In the genomic region with DNA sequence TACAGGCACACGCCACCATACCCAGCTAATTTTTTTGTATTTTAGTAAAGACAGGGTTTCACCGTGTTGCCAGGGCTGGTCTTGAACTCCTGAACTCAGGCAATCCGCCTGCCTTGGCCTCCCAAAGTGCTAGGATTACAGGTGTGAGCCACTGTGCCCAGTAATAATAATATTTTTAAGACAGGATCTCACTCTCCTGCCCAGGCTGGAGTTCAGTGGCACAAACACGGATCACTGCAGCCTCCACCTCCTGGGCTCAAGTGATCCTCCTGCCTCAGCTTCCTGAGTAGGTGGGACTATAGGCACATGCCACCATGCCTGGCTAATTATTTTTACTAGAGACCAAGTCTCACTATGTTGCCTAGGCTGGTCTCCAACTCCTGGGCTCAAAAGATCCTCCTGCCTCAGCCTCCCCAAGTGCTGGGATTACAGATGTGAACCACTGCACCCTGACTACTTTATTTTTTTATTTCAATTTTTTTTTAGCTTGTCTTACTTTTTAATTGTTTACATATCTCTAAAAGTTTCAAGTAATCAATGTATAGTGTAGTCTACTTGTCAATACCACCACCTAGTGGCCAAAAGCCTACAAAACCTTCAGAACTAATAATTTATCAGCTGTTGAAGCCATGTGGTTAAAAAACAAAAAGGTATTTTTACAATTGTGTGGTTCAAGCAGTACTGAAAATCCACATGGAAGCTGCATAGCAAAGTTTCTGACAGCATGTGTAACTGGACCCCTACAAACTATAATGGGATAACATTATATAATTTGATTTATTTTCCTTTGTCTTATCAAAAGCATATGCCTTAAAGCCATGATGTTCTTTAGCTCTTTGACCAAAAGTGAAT, we compare ENCODE assay signal across 8 cellular contexts. TPM values are rescaled to one million over a fixed set of nuclear protein-coding genes. Genes with fewer than 3 reads are reported as not detected.
A peak's percentile ranks its signal among the peaks of the same experiment; 100 is the strongest.
DNase-seq lines count a peak whose midpoint lies in the region; ATAC-seq and TF ChIP-seq lines count a peak whose summit lies in the region.

No MANE protein-coding gene starts in this region.

- H3K4me1 ChIP-seq in ascending aorta, result peaks cover 6 to 27% of the 10 kb centered on the region in 2 donors
- H3K4me1 ChIP-seq in hepatocyte (ENCODE audit: insufficient read depth), result peaks cover 12% of the 10 kb centered on the region
- H3K4me1 ChIP-seq in spleen, result peaks cover 18 to 65% (median 37%) of the 10 kb centered on the region in 6 donors

- TF ChIP-seq CTCF in ascending aorta (IDR thresholded peaks at IDR 0.05) (peak; percentile 48 to 76 (median 64)), hepatocyte (IDR thresholded peaks at IDR 0.05; ENCODE audit: poor library complexity) (peak; percentile 90), spleen (IDR thresholded peaks at IDR 0.05 in 8 of 11, conservative IDR thresholded peaks at IDR 0.05 in 3 of 11) (peak; percentile 45 to 80 (median 73))

- no peaks in the 10 kb centered on the region for H3K9me3 ChIP-seq in ascending aorta
- H3K9me3 ChIP-seq in hepatocyte (ENCODE audit: low read depth), result no peaks in the 10 kb centered on the region
- no peaks in the 10 kb centered on the region for H3K9me3 ChIP-seq in spleen

- ATAC-seq in HG03432 (IDR thresholded peaks at IDR 0.05; ENCODE audit: unreplicated experiment), result peak; percentile 41
- no peak for ATAC-seq in HG03097 (IDR thresholded peaks at IDR 0.05; ENCODE audit: low FRiP score, unreplicated experiment)

- H2AFZ ChIP-seq in hepatocyte, result no peak overlapping the region

- no peak overlapping the region for H3K4me3 ChIP-seq in ascending aorta
- H3K4me3 ChIP-seq in hepatocyte, result no peak overlapping the region
- H3K4me3 ChIP-seq in spleen, result no peak overlapping the region

- intact Hi-C loops in ascending aorta (cut with DNase I), result loop anchor here (5.0 to 10.0 kb wide), 5 partner anchors 147 to 519 kb away; a partner anchor contains a TSS
- intact Hi-C loops in spleen (cut with DNase I; ENCODE audit: low total_unique reads), result loop anchor here (5.0 kb wide), 1 partner anchor 147 kb away; a partner anchor contains a TSS

- no peaks in the 10 kb centered on the region for H4K20me1 ChIP-seq in hepatocyte (ENCODE audit: insufficient read depth, poor library complexity, severe bottlenecking)

- no peak overlapping the region for H3K4me2 ChIP-seq in hepatocyte

- no peak for TF ChIP-seq POLR2A in spleen (IDR thresholded peaks at IDR 0.05)

- 85% methylated on average over 4 of the region's 4 CpGs for WGBS in hepatocyte (ENCODE audit: low lambda C conversion rate, missing lambda C conversion rate)
- WGBS in spleen, 5 donors, result 70 to 81% (median 72%) methylated on average over 4 of the region's 4 CpGs

- no peaks in the 10 kb centered on the region for H3K27me3 ChIP-seq in ascending aorta
- no peaks in the 10 kb centered on the region for H3K27me3 ChIP-seq in hepatocyte
- H3K27me3 ChIP-seq in spleen (replicated peaks in 1 of 7), result no peaks in the 10 kb centered on the region

- peak; percentile 38 for DNase-seq in stimulated activated CD4-positive, alpha-beta T cell treated with anti-CD3 and anti-CD28 coated beads, Interleukin-2, amount 100 ng/mL, for 4 hours (ENCODE audit: low read depth)
- DNase-seq in stimulated activated CD4-positive, alpha-beta T cell treated with anti-CD3 and anti-CD28 coated beads, Interleukin-12 subunit alpha, Interleukin-12 subunit beta, amount 100 ng/mL, for 4 hours, result no peak
- DNase-seq in NOMO-1 treated with dmso at 0.1 percent for 144 hours (lab: John Stamatoyannopoulos, UW; ENCODE audit: unreplicated experiment) (peak; percentile 17), ascending aorta (ENCODE audit: low spot score in 2 of 2) (no peak), hepatocyte (ENCODE audit: low spot score) (peak; percentile 81), spleen (no peak)

- H3K79me2 ChIP-seq in hepatocyte, result peaks cover 22% of the 10 kb centered on the region

- no peaks in the 10 kb centered on the region for H3K9me2 ChIP-seq in hepatocyte (replicated peaks; ENCODE audit: insufficient read depth)

- no peak overlapping the region for H3K27ac ChIP-seq in ascending aorta
- no peak overlapping the region for H3K27ac ChIP-seq in hepatocyte
- H3K27ac ChIP-seq in spleen, result peak overlapping the region in 3 of 8 donors; percentile 4 to 40 (median 19)

- H3K36me3 ChIP-seq in ascending aorta, result peaks cover 11 to 13% of the 10 kb centered on the region in 2 donors
- no peaks in the 10 kb centered on the region for H3K36me3 ChIP-seq in hepatocyte (replicated peaks; ENCODE audit: insufficient read depth, low read depth)
- H3K36me3 ChIP-seq in spleen, result peaks cover 0 to 59% (median 27%) of the 10 kb centered on the region in 6 donors

RNA-seq across cellular contexts. Expression of a gene that starts 10.4 kb away (rescaled TPM):
- total RNA-seq in ascending aorta (7.8 TPM), hepatocyte (19.1 and 24.3 TPM in 2 replicates), spleen (10 to 100 TPM; 11.2 to 19.7 (median 14.3) TPM)
- polyA plus RNA-seq in hepatocyte (13.5 and 17.5 TPM in 2 replicates), spleen (10 to 100 TPM; 14.2 to 16.4 (median 15.1) TPM)

Comparison
In these comparisons a context has a peak if more than half of its experiments do, and no peak if none do; other contexts are left out.
1. DNase-seq: peak in stimulated activated CD4-positive, alpha-beta T cell treated with anti-CD3 and anti-CD28 coated beads, Interleukin-2, amount 100 ng/mL, for 4 hours (single experiment), NOMO-1 treated with dmso at 0.1 percent for 144 hours (single experiment) and hepatocyte (single experiment); none in stimulated activated CD4-positive, alpha-beta T cell treated with anti-CD3 and anti-CD28 coated beads, Interleukin-12 subunit alpha, Interleukin-12 subunit beta, amount 100 ng/mL, for 4 hours (single experiment), ascending aorta (0 of 2) and spleen (single experiment).
2. Peak in every context shown above with its lines, with median percentiles within 50 percentile points of each other: CTCF ChIP-seq.